ENCODE assay signal across 1 cellular context in genomic region chr2:31979966-31980365, GRCh38.
TF ChIP-seq lines count a peak whose summit lies in the region.

No MANE protein-coding gene starts in this region.

TF ChIP-seq in SK-N-SH treated with all-trans-retinoic acid at 6 μM for 48 hours, 23 proteins besides CTCF, POLR2A, EP300 and RAD21 (continued from another document):
- TF ChIP-seq PATZ1 (CRISPR knock-in tag; IDR thresholded peaks at IDR 0.05; ENCODE audit: borderline replicate concordance), result no peak
- no peak for TF ChIP-seq ZNF8 (CRISPR knock-in tag; IDR thresholded peaks at IDR 0.05)
- no peak for TF ChIP-seq RARB (CRISPR knock-in tag; IDR thresholded peaks at IDR 0.05)
- TF ChIP-seq TOX (CRISPR knock-in tag; IDR thresholded peaks at IDR 0.05; ENCODE audit: borderline replicate concordance), result no peak
- TF ChIP-seq OSR1 (CRISPR knock-in tag; IDR thresholded peaks at IDR 0.05), result no peak
- TF ChIP-seq, protein P1, sequence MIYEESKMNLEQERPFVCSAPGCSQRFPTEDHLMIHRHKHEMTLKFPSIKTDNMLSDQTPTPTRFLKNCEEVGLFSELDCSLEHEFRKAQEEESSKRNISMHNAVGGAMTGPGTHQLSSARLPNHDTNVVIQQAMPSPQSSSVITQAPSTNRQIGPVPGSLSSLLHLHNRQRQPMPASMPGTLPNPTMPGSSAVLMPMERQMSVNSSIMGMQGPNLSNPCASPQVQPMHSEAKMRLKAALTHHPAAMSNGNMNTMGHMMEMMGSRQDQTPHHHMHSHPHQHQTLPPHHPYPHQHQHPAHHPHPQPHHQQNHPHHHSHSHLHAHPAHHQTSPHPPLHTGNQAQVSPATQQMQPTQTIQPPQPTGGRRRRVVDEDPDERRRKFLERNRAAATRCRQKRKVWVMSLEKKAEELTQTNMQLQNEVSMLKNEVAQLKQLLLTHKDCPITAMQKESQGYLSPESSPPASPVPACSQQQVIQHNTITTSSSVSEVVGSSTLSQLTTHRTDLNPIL (CRISPR knock-in tag; IDR thresholded peaks at IDR 0.05; ENCODE audit: low read depth), result no peak
- no peak for TF ChIP-seq CSDC2 (CRISPR knock-in tag; IDR thresholded peaks at IDR 0.05)
- TF ChIP-seq, protein P2, sequence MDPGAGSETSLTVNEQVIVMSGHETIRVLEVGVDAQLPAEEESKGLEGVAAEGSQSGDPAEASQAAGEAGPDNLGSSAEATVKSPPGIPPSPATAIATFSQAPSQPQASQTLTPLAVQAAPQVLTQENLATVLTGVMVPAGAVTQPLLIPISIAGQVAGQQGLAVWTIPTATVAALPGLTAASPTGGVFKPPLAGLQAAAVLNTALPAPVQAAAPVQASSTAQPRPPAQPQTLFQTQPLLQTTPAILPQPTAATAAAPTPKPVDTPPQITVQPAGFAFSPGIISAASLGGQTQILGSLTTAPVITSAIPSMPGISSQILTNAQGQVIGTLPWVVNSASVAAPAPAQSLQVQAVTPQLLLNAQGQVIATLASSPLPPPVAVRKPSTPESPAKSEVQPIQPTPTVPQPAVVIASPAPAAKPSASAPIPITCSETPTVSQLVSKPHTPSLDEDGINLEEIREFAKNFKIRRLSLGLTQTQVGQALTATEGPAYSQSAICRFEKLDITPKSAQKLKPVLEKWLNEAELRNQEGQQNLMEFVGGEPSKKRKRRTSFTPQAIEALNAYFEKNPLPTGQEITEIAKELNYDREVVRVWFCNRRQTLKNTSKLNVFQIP (CRISPR knock-in tag; IDR thresholded peaks at IDR 0.05; ENCODE audit: borderline replicate concordance, low read depth), result no peak
- TF ChIP-seq ZNF565 (CRISPR knock-in tag; conservative IDR thresholded peaks at IDR 0.05; ENCODE audit: low read depth), result no peak
- TF ChIP-seq ZC3H10 (CRISPR knock-in tag; IDR thresholded peaks at IDR 0.05), result no peak
- no peak for TF ChIP-seq ZFP3 (CRISPR knock-in tag; IDR thresholded peaks at IDR 0.05)
